In genomic region chr5:126744842-126745241, GRCh38 we compare ENCODE assay signal across 2 cellular contexts.
TF ChIP-seq lines count a peak whose summit lies in the region.

No MANE protein-coding gene starts in this region.

TF ChIP-seq in GM23338, 12 proteins besides CTCF, POLR2A, EP300 and RAD21 (continued from another document):
- TF ChIP-seq ZNF462 (CRISPR knock-in tag; IDR thresholded peaks at IDR 0.05) = no peak
TF ChIP-seq in GM23338: peak in this region for 0.

TF ChIP-seq in HEK293, 187 proteins besides CTCF, POLR2A, EP300 and RAD21 (continued from another document):
- TF ChIP-seq ZNF645 (tag by site-specific recombination; IDR thresholded peaks at IDR 0.05) (no peak), ZNF223 (tag by site-specific recombination; IDR thresholded peaks at IDR 0.05) (no peak)
